Comparison of ENCODE assay signal across 11 cellular contexts in the genomic region with DNA sequence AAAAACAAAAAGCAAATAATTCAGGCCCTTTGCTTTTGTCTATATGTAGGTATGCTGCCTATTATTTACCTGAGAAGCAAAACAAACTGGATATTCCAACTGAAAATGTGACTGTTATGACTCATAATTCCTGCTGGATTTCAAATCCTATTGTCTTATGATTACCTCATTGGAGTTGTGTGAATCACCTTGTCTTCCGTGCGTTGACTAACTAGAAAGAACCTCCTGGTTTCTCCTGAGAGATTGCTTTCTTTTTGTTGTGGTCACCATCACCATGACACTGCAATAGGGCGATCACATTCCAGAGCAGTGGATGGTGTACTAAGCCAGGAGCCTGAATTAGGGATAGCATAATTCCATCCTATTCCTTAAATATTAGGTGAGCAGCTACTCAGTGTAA. TPM values are rescaled to one million over a fixed set of nuclear protein-coding genes. Genes with fewer than 3 reads are reported as not detected.
DNase-seq lines count a peak whose midpoint lies in the region; ATAC-seq, FAIRE-seq and TF ChIP-seq lines count a peak whose summit lies in the region.
"Had no signal": no experiment of that assay in that cellular context is flagged by ENCODE, and none has a peak within 500 bp of the region (broad histone marks: within the 10 kb centered on the region; RNA-seq: fewer than 3 reads in every experiment).

No MANE protein-coding gene starts in this region.

- no peaks in the 10 kb centered on the region for H3K36me3 ChIP-seq in neural progenitor cell
- no peaks in the 10 kb centered on the region for H3K36me3 ChIP-seq in spleen

- ATAC-seq in HG03469 (IDR thresholded peaks at IDR 0.05; ENCODE audit: unreplicated experiment): no peak

- H3F3A ChIP-seq in neural progenitor cell (ENCODE audit: low read depth): no peaks in the 10 kb centered on the region

- H3K9me3 Mint-ChIP-seq in neural progenitor cell: no peaks in the 10 kb centered on the region
- H3K9me3 Mint-ChIP-seq in type B pancreatic cell: no peaks in the 10 kb centered on the region
- H3K9me3 Mint-ChIP-seq: brain had no signal

- H3K27me3 ChIP-seq in neural progenitor cell (no peaks in the 10 kb centered on the region), spleen (replicated peaks in 1 of 7) (no peaks in the 10 kb centered on the region)

- H3K4me3 Mint-ChIP-seq in neural progenitor cell (no peak overlapping the region), type B pancreatic cell (no peak overlapping the region)
- H3K4me3 Mint-ChIP-seq: brain had no signal

- DNase-seq in GM03348 (ENCODE audit: low spot score): peak; percentile 71
- peak; percentile 99 for DNase-seq in RCC 7860 (ENCODE audit: low spot score)
- peak; percentile 98 for DNase-seq in epithelial cell of proximal tubule (ENCODE audit: low read depth)
- no peak for DNase-seq in neural progenitor cell (ENCODE audit: low spot score)
- no peak for DNase-seq in NCI-H774 (lab: John Stamatoyannopoulos, UW)
- no peak for DNase-seq in type B pancreatic cell (ENCODE audit: extremely low spot score, unreplicated experiment)
- DNase-seq in spleen: no peak
- DNase-seq: activated T-cell treated with anti-CD3 and anti-CD28 coated beads, Interleukin-2, amount 50 U/mL, for 1 hour; NCI-H1694 had no signal

- intact Hi-C loops in spleen (cut with DNase I; ENCODE audit: low total_unique reads): no loop called here

- H3K4me1 ChIP-seq in neural progenitor cell: no peaks in the 10 kb centered on the region
- H3K4me1 ChIP-seq in spleen: no peaks in the 10 kb centered on the region

- peak overlapping the region; percentile 73 for H2AFZ ChIP-seq in neural progenitor cell (replicated peaks)

- H3K9me3 ChIP-seq in neural progenitor cell (ENCODE audit: low read depth) (no peaks in the 10 kb centered on the region), spleen (no peaks in the 10 kb centered on the region)

- H4K20me1 ChIP-seq in neural progenitor cell (ENCODE audit: low read depth): no peaks in the 10 kb centered on the region

- no peak overlapping the region for H3K27ac ChIP-seq in neural progenitor cell
- no peak overlapping the region for H3K27ac ChIP-seq in spleen

- TF ChIP-seq CTCF in epithelial cell of proximal tubule (conservative IDR thresholded peaks at IDR 0.05; ENCODE audit: low read depth, low read length) (no peak), neural progenitor cell (IDR thresholded peaks at IDR 0.05) (no peak), type B pancreatic cell (conservative IDR thresholded peaks at IDR 0.05) (no peak), spleen (IDR thresholded peaks at IDR 0.05 in 8 of 11, conservative IDR thresholded peaks at IDR 0.05 in 3 of 11) (no peak)

- no peak overlapping the region for H3K4me2 ChIP-seq in neural progenitor cell

- no peak overlapping the region for H3K27ac Mint-ChIP-seq in neural progenitor cell
- H3K27ac Mint-ChIP-seq in type B pancreatic cell: no peak overlapping the region

- H3K36me3 Mint-ChIP-seq in neural progenitor cell (no peaks in the 10 kb centered on the region), type B pancreatic cell (no peaks in the 10 kb centered on the region)
- H3K36me3 Mint-ChIP-seq: brain had no signal

- H3K27me3 Mint-ChIP-seq in neural progenitor cell (ENCODE audit: insufficient read depth, low read depth) (no peaks in the 10 kb centered on the region), type B pancreatic cell (no peaks in the 10 kb centered on the region)

- peaks cover 5% of the 10 kb centered on the region for H3K4me1 Mint-ChIP-seq in neural progenitor cell
- peaks cover 6% of the 10 kb centered on the region for H3K4me1 Mint-ChIP-seq in type B pancreatic cell (ENCODE audit: unreplicated experiment)

- H3K4me3 ChIP-seq in epithelial cell of proximal tubule (ENCODE audit: low read depth, low read length) (no peak overlapping the region), neural progenitor cell (no peak overlapping the region), spleen (no peak overlapping the region)

- FAIRE-seq in RCC 7860 (lab: Jason Lieb, UNC): peak; percentile 98

- no peak overlapping the region for H3K9ac ChIP-seq in neural progenitor cell

- whole genome bisulfite sequencing in spleen, 5 donors: 83 to 91% (median 87%) methylated on average over 3 of the region's 3 CpGs

- no peaks in the 10 kb centered on the region for H3K79me2 ChIP-seq in neural progenitor cell (ENCODE audit: low read depth)

- TF ChIP-seq POLR2A in spleen (IDR thresholded peaks at IDR 0.05): no peak

RNA-seq across cellular contexts. Expression of gene EXPH5, which starts 23.0 kb away (rescaled TPM):
- total RNA-seq in epithelial cell of proximal tubule (6.8 and 7.8 TPM in 2 replicates), neural progenitor cell (ENCODE audit: low replicate concordance) (0.84 and 1.4 TPM in 2 replicates), type B pancreatic cell (ENCODE audit: low replicate concordance) (15.2 and 37.4 TPM in 2 replicates), spleen (1 to 10 TPM in 3 of 7 donors, under 1 TPM in 4; 0.60 to 1.9 (median 0.89) TPM)
- under 1 TPM; 0.05 to 0.09 (median 0.06) TPM for polyA plus RNA-seq in spleen

RNA-seq across cellular contexts. Expression of gene DDX10, which starts 48.3 kb away (rescaled TPM):
- total RNA-seq in epithelial cell of proximal tubule (28.9 and 34.3 TPM in 2 replicates), neural progenitor cell (ENCODE audit: low replicate concordance) (31.0 and 34.1 TPM in 2 replicates), type B pancreatic cell (ENCODE audit: low replicate concordance) (26.3 and 34.7 TPM in 2 replicates), spleen (10 to 100 TPM; 19.8 to 39.3 (median 25.6) TPM)
- polyA plus RNA-seq in spleen: 10 to 100 TPM; 17.5 to 24.3 (median 21.1) TPM

Comparison
In these comparisons a context has a peak if more than half of its experiments do, and no peak if none do; other contexts are left out.
1. DNase-seq: peak in GM03348 (single experiment), RCC 7860 (single experiment) and epithelial cell of proximal tubule (single experiment); none in neural progenitor cell (single experiment), NCI-H774 (single experiment), type B pancreatic cell (single experiment) and spleen (single experiment).